In genomic region chr17:83105512-83105911, GRCh38 we compare ENCODE assay signal across 11 cellular contexts.
"Had no signal": no experiment of that assay in that cellular context is flagged by ENCODE, and none has a peak within 500 bp of the region (broad histone marks: within the 10 kb centered on the region; RNA-seq: fewer than 3 reads in every experiment).

No MANE protein-coding gene starts in this region.

- H3K27me3 ChIP-seq: colonic mucosa, pancreas had no signal

- H3K9me3 ChIP-seq: colonic mucosa, pancreas had no signal

- H3K4me3 ChIP-seq: colonic mucosa, lung, pancreas had no signal

- H3K36me3 ChIP-seq: colonic mucosa, pancreas had no signal

- H3K27ac ChIP-seq: colonic mucosa, pancreas had no signal

- DNase-seq: activated CD4-positive, alpha-beta T cell treated with anti-CD3 and anti-CD28 coated beads for 48 hours; activated CD8-positive, alpha-beta T cell treated with anti-CD3 and anti-CD28 coated beads, Interleukin-2, amount 10 ng/mL, durations not matched to agents 7 days and 5 days; activated naive CD4-positive, alpha-beta T cell; caudate nucleus; colonic mucosa; effector memory CD8-positive, alpha-beta T cell; left cardiac atrium; small intestine had no signal

- ATAC-seq: activated CD8-positive, alpha-beta T cell treated with anti-CD3 and anti-CD28 coated beads, Interleukin-2, amount 10 ng/mL, durations not matched to agents 7 days and 5 days; effector memory CD8-positive, alpha-beta T cell; left cardiac atrium; pancreas; WTC11 had no signal
